ENCODE assay signal across 19 cellular contexts in the genomic region with DNA sequence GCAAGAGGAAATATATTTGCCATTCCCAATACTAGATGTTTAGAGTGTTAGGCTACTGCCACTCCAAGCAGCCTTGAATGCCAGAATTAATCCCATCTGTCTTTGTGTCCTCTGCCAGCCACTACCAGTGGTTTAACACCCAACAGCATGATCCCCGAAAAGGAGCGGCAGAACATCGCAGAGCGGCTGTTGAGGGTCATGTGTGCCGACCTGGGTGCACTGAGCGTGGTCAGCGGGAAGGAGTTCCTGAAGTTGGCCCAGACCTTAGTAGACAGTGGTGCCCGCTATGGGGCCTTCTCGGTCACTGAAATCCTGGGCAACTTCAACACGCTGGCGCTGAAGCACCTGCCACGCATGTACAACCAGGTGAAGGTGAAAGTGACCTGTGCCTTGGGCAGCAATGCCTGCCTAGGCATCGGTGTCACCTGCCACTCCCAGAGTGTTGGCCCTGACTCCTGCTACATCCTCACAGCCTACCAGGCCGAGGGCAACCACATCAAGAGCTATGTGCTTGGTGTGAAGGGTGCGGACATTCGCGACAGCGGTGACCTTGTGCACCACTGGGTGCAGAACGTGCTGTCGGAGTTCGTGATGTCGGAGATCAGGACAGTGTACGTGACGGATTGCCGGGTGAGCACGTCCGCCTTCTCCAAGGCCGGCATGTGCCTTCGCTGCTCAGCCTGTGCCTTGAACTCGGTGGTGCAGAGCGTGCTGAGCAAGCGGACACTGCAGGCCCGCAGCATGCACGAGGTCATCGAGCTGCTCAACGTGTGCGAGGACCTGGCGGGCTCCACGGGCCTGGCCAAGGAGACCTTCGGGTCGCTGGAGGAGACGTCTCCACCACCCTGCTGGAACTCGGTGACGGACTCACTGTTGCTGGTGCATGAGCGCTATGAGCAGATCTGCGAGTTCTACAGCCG. TPM values are rescaled to one million over a fixed set of nuclear protein-coding genes. Genes with fewer than 3 reads are reported as not detected.
"Had no signal": no experiment of that assay in that cellular context is flagged by ENCODE, and none has a peak within 500 bp of the region (broad histone marks: within the 10 kb centered on the region; RNA-seq: fewer than 3 reads in every experiment).

No MANE protein-coding gene starts in this region.

- H3K36me3 Mint-ChIP-seq: activated CD4-positive, alpha-beta memory T cell treated with anti-CD3 and anti-CD28 coated beads for 36 hours; activated naive CD8-positive, alpha-beta T cell treated with anti-CD3 and anti-CD28 coated beads, Interleukin-2, amount 10 ng/mL, durations not matched to agents 7 days and 5 days had no signal

- H3K4me1 ChIP-seq: parathyroid adenoma had no signal

- H3K9me3 Mint-ChIP-seq: activated CD4-positive, alpha-beta memory T cell treated with anti-CD3 and anti-CD28 coated beads for 36 hours; activated naive CD8-positive, alpha-beta T cell treated with anti-CD3 and anti-CD28 coated beads, Interleukin-2, amount 10 ng/mL, durations not matched to agents 7 days and 5 days; activated T-cell treated with anti-CD3 and anti-CD28 coated beads, Interleukin-2, amount 50 U/mL, for 72 hours; dendritic cell treated with granulocyte-macrophage colony-stimulating factor and Interleukin-4, amounts not matched to agents 40 ng/mL and 50 ng/mL, for 4 days; stimulated activated naive CD8-positive, alpha-beta T cell treated with anti-CD3 and anti-CD28 coated beads, Interleukin-15, Interleukin-2, amounts not matched to agents 100 ng/mL and 50 ng/mL, for 24 hours had no signal

- H3K4me1 Mint-ChIP-seq: activated CD4-positive, alpha-beta T cell treated with anti-CD3 and anti-CD28 coated beads for 36 hours; activated naive CD8-positive, alpha-beta T cell treated with anti-CD3 and anti-CD28 coated beads, Interleukin-2, amount 10 ng/mL, durations not matched to agents 7 days and 5 days; brain had no signal

- H3K4me3 Mint-ChIP-seq: activated CD4-positive, alpha-beta memory T cell treated with anti-CD3 and anti-CD28 coated beads for 36 hours; activated CD4-positive, alpha-beta T cell treated with anti-CD3 and anti-CD28 coated beads for 36 hours; activated naive CD8-positive, alpha-beta T cell treated with anti-CD3 and anti-CD28 coated beads, Interleukin-2, amount 10 ng/mL, durations not matched to agents 7 days and 5 days; activated T-cell treated with anti-CD3 and anti-CD28 coated beads, Interleukin-2, amount 50 U/mL, for 72 hours; brain; dendritic cell treated with granulocyte-macrophage colony-stimulating factor and Interleukin-4, amounts not matched to agents 40 ng/mL and 50 ng/mL, for 4 days; stimulated activated naive CD8-positive, alpha-beta T cell treated with anti-CD3 and anti-CD28 coated beads, Interleukin-15, Interleukin-2, amounts not matched to agents 100 ng/mL and 50 ng/mL, for 24 hours had no signal

- H3K27me3 Mint-ChIP-seq: activated CD4-positive, alpha-beta T cell treated with anti-CD3 and anti-CD28 coated beads for 36 hours; brain; dendritic cell treated with granulocyte-macrophage colony-stimulating factor and Interleukin-4, amounts not matched to agents 40 ng/mL and 50 ng/mL, for 4 days; stimulated activated naive CD8-positive, alpha-beta T cell treated with anti-CD3 and anti-CD28 coated beads, Interleukin-15, Interleukin-2, amounts not matched to agents 100 ng/mL and 50 ng/mL, for 24 hours had no signal

- H3K27ac ChIP-seq: foreskin keratinocyte, parathyroid adenoma, skin epidermis had no signal

- DNase-seq: activated CD4-positive, alpha-beta memory T cell treated with anti-CD3 and anti-CD28 coated beads for 36 hours; activated CD4-positive, alpha-beta T cell treated with anti-CD3 and anti-CD28 coated beads for 36 hours; activated naive CD8-positive, alpha-beta T cell treated with anti-CD3 and anti-CD28 coated beads, Interleukin-2, amount 10 ng/mL, durations not matched to agents 7 days and 5 days; activated T-cell treated with anti-CD3 and anti-CD28 coated beads, Interleukin-2, amount 50 U/mL, for 72 hours; effector memory CD4-positive, alpha-beta T cell; foreskin keratinocyte; midbrain; stimulated activated CD4-positive, alpha-beta T cell treated with anti-CD3 and anti-CD28 coated beads, Interleukin-4, amount 100 ng/mL, for 4 hours had no signal

- H3K4me3 ChIP-seq: skin epidermis had no signal

- H3K27ac Mint-ChIP-seq: activated CD4-positive, alpha-beta memory T cell treated with anti-CD3 and anti-CD28 coated beads for 36 hours; activated CD4-positive, alpha-beta T cell treated with anti-CD3 and anti-CD28 coated beads for 36 hours; activated naive CD8-positive, alpha-beta T cell treated with anti-CD3 and anti-CD28 coated beads, Interleukin-2, amount 10 ng/mL, durations not matched to agents 7 days and 5 days; activated T-cell treated with anti-CD3 and anti-CD28 coated beads, Interleukin-2, amount 50 U/mL, for 72 hours; brain; dendritic cell treated with granulocyte-macrophage colony-stimulating factor and Interleukin-4, amounts not matched to agents 40 ng/mL and 50 ng/mL, for 4 days; stimulated activated naive CD8-positive, alpha-beta T cell treated with anti-CD3 and anti-CD28 coated beads, Interleukin-15, Interleukin-2, amounts not matched to agents 100 ng/mL and 50 ng/mL, for 24 hours had no signal

- H3K27me3 ChIP-seq: foreskin keratinocyte had no signal

- ATAC-seq: activated CD4-positive, alpha-beta T cell treated with anti-CD3 and anti-CD28 coated beads for 36 hours; activated T-cell treated with anti-CD3 and anti-CD28 coated beads, Interleukin-2, amount 50 U/mL, for 72 hours; foreskin keratinocyte had no signal

RNA-seq across cellular contexts. Expression of a gene that starts 29.3 kb away (rescaled TPM):
- total RNA-seq: activated CD4-positive, alpha-beta memory T cell treated with anti-CD3 and anti-CD28 coated beads for 36 hours; activated CD4-positive, alpha-beta T cell treated with anti-CD3 and anti-CD28 coated beads for 36 hours; activated naive CD8-positive, alpha-beta T cell treated with anti-CD3 and anti-CD28 coated beads, Interleukin-2, amount 10 ng/mL, durations not matched to agents 7 days and 5 days; activated T-cell treated with anti-CD3 and anti-CD28 coated beads, Interleukin-2, amount 50 U/mL, for 72 hours; foreskin keratinocyte; lower leg skin; T-helper 1 cell treated with Interleukin-12 subunit alpha and Interleukin-12 subunit beta and Interleukin-4 antibody, amounts not matched to agents 30 ng/mL and 1 ng/mL, for 36 hours; temporal lobe; urinary bladder had no signal
- polyA plus RNA-seq: foreskin keratinocyte, neural cell had no signal

RNA-seq across cellular contexts. Expression of a gene that starts 50.3 kb away (rescaled TPM):
- total RNA-seq: activated CD4-positive, alpha-beta memory T cell treated with anti-CD3 and anti-CD28 coated beads for 36 hours; activated CD4-positive, alpha-beta T cell treated with anti-CD3 and anti-CD28 coated beads for 36 hours; activated naive CD8-positive, alpha-beta T cell treated with anti-CD3 and anti-CD28 coated beads, Interleukin-2, amount 10 ng/mL, durations not matched to agents 7 days and 5 days; activated T-cell treated with anti-CD3 and anti-CD28 coated beads, Interleukin-2, amount 50 U/mL, for 72 hours; myocyte; T-helper 1 cell treated with Interleukin-12 subunit alpha and Interleukin-12 subunit beta and Interleukin-4 antibody, amounts not matched to agents 30 ng/mL and 1 ng/mL, for 36 hours had no signal
- polyA plus RNA-seq: neural cell had no signal
